Comparison of ENCODE assay signal across 8 cellular contexts in the genomic region with DNA sequence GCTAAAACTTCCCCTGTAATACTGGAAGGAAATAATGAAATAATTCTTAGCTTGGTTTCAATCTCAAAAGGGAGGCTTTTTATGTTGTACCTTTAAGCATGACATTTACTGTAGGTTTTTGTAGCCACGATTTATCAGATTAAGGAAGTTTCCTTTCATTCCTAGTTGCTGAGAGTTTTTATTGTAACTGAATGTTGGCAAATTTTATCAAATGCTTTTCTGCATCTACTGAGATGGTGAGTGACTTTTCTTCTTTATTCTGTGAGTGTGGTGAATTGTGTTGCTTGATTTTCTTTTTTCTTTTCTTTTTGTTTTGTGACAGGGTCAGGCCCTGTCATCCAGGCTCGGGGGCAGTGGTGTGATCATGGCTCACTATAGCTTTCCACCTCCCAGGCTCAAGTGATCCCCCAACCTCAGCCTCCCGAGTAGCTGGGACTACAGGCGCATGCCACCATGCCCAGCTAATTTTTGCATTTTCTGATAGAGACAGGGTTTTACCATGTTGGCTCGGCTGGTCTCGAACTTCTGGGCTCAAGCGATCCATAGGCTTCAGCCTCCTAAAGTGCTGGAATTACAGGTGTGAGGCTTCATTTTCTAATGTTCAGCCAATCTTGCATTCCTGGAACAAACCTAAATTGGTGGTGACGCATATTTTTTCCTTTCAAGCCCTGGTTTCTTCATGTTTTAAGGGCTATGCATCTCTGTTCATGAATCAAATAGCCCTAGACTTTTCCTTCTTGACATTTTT. TPM values are rescaled to one million over a fixed set of nuclear protein-coding genes. Genes with fewer than 3 reads are reported as not detected.
DNase-seq lines count a peak whose midpoint lies in the region; ATAC-seq, FAIRE-seq and TF ChIP-seq lines count a peak whose summit lies in the region.

No MANE protein-coding gene starts in this region.

- H3K4me1 Mint-ChIP-seq in chondrocyte (ENCODE audit: low read depth), result peaks cover 38% of the 10 kb centered on the region
- peaks cover 14 to 44% (median 19%) of the 10 kb centered on the region in 7 donors for H3K4me1 Mint-ChIP-seq in naive thymus-derived CD4-positive, alpha-beta T cell

- no peaks in the 10 kb centered on the region for H3K27me3 Mint-ChIP-seq in chondrocyte (ENCODE audit: low read depth)
- no peaks in the 10 kb centered on the region for H3K27me3 Mint-ChIP-seq in naive thymus-derived CD4-positive, alpha-beta T cell

- H3K4me3 Mint-ChIP-seq in chondrocyte (ENCODE audit: unreplicated experiment), result peak overlapping the region; percentile 42
- peak overlapping the region in 8 of 10 donors; percentile 30 to 60 (median 51) for H3K4me3 Mint-ChIP-seq in naive thymus-derived CD4-positive, alpha-beta T cell

- H3K4me1 ChIP-seq in naive thymus-derived CD4-positive, alpha-beta T cell (ENCODE audit: control insufficient read depth in 2 of 2, insufficient read depth in 2 of 2, low read length in 2 of 2), result peaks cover 0 to 11% of the 10 kb centered on the region in 2 donors

- H3K27ac ChIP-seq in 22Rv1, result peak overlapping the region; percentile 94
- no peak overlapping the region for H3K27ac ChIP-seq in naive thymus-derived CD4-positive, alpha-beta T cell (ENCODE audit: low read depth, low read length)

- H3K27me3 ChIP-seq in naive thymus-derived CD4-positive, alpha-beta T cell (ENCODE audit: control insufficient read depth in 2 of 2, insufficient read depth in 2 of 2, low read length in 2 of 2), result no peaks in the 10 kb centered on the region

- H3K9me3 Mint-ChIP-seq in chondrocyte (ENCODE audit: low read depth), result no peaks in the 10 kb centered on the region
- H3K9me3 Mint-ChIP-seq in naive thymus-derived CD4-positive, alpha-beta T cell, result peaks cover 0 to 5% (median 0%) of the 10 kb centered on the region in 11 donors

- H3K27ac Mint-ChIP-seq in chondrocyte (ENCODE audit: unreplicated experiment), result peak overlapping the region; percentile 97
- H3K27ac Mint-ChIP-seq in naive thymus-derived CD4-positive, alpha-beta T cell, result peak overlapping the region; percentile 37 to 94 (median 59)

- H3K36me3 ChIP-seq in naive thymus-derived CD4-positive, alpha-beta T cell (ENCODE audit: control insufficient read depth in 2 of 3, insufficient read depth in 3 of 3, low read length in 3 of 3), result no peaks in the 10 kb centered on the region

- TF ChIP-seq CTCF in 22Rv1 (IDR thresholded peaks at IDR 0.05) (no peak), NB4 (IDR thresholded peaks at IDR 0.05; ENCODE audit: low read depth, low read length) (no peak), chondrocyte (IDR thresholded peaks at IDR 0.05) (no peak)

- POLR2A ChIA-PET in naive thymus-derived CD4-positive, alpha-beta T cell (lab: Charles Lee), result no interaction called here

- no peak for TF ChIP-seq POLR2A in NB4 (IDR thresholded peaks at IDR 0.05; ENCODE audit: extremely low read depth, insufficient read length)

- ATAC-seq in naive thymus-derived CD4-positive, alpha-beta T cell, result no peak
- no peak for ATAC-seq in HG03469 (IDR thresholded peaks at IDR 0.05; ENCODE audit: unreplicated experiment)

- peak overlapping the region; percentile 38 for H3K4me3 ChIP-seq in NB4 (ENCODE audit: low read depth, low read length)
- no peak overlapping the region for H3K4me3 ChIP-seq in naive thymus-derived CD4-positive, alpha-beta T cell (ENCODE audit: low read length)

- no peaks in the 10 kb centered on the region for H3K36me3 Mint-ChIP-seq in chondrocyte (ENCODE audit: low read depth)
- H3K36me3 Mint-ChIP-seq in naive thymus-derived CD4-positive, alpha-beta T cell, result peaks cover 0 to 5% (median 0%) of the 10 kb centered on the region in 5 donors

- intact Hi-C loops in naive thymus-derived CD4-positive, alpha-beta T cell (cut with micrococcal nuclease), result loop anchor here in 1 of 2 donors (5.0 kb wide), 1 partner anchor 35 kb away; no protein-coding TSS in a partner anchor

- DNase-seq in NB4 (ENCODE audit: low read depth) (no peak), chondrocyte (ENCODE audit: low spot score) (no peak), T1000 (lab: John Stamatoyannopoulos, UW) (no peak), HTR-8/SVneo (ENCODE audit: insufficient read length, low spot score) (no peak)
- DNase-seq in naive thymus-derived CD4-positive, alpha-beta T cell, result no peak
- no peak for DNase-seq in stimulated activated CD8-positive, alpha-beta memory T cell treated with anti-CD3 and anti-CD28 coated beads, Interleukin-4, amount 100 ng/mL, for 48 hours

- no peaks in the 10 kb centered on the region for H3K9me3 ChIP-seq in naive thymus-derived CD4-positive, alpha-beta T cell (ENCODE audit: control insufficient read depth in 2 of 3, low read length in 3 of 3)

- FAIRE-seq in HTR-8/SVneo (lab: Jason Lieb, UNC), result no peak

- CTCF ChIA-PET in naive thymus-derived CD4-positive, alpha-beta T cell (lab: Charles Lee), result no interaction called here

RNA-seq across cellular contexts. Expression of a gene that starts 26.2 kb away (rescaled TPM):
- total RNA-seq in chondrocyte, result 0.34 to 1.00 TPM (median 0.65 TPM) in 3 replicates
- total RNA-seq in naive thymus-derived CD4-positive, alpha-beta T cell, result 1 to 10 TPM; 1.0 to 2.3 (median 1.7) TPM
- under 1 TPM in 1 of 2 donors, not detected in 1; 0.40 TPM for polyA plus RNA-seq in naive thymus-derived CD4-positive, alpha-beta T cell

RNA-seq across cellular contexts. Expression of a gene that starts 37.4 kb away (rescaled TPM):
- 30.7 to 47.2 TPM (median 37.5 TPM) in 3 replicates for total RNA-seq in chondrocyte
- under 1 TPM in 4 of 5 experiments, not detected in 1; 0.14 to 0.77 (median 0.42) TPM for total RNA-seq in naive thymus-derived CD4-positive, alpha-beta T cell
- polyA plus RNA-seq in naive thymus-derived CD4-positive, alpha-beta T cell, result not detected

Comparison
In these comparisons a context has a peak if more than half of its experiments do, and no peak if none do; other contexts are left out.
1. RNA of a gene that starts 37.4 kb away (total RNA-seq): 30.7 to 47.2 TPM in chondrocyte; 0.14 to 0.77 TPM in naive thymus-derived CD4-positive, alpha-beta T cell; every median in the first group is over 10 times any median in the second.